ENCODE assay signal across 1 cellular context in genomic region chr19:48618916-48619691, GRCh38.
TF ChIP-seq lines count a peak whose summit lies in the region.

Gene RPL18, minus strand, starts transcription at chr19:48619178. Its CDS starts 35 bp downstream, at chr19:48619143.
Gene SPHK2, plus strand, starts transcription at chr19:48619506. Its CDS starts 1,009 bp downstream, at chr19:48620515.

TF ChIP-seq in GM12878, 131 proteins besides CTCF, POLR2A, EP300 and RAD21 (continued from another document and continues in another):
- peak; percentile 72 for TF ChIP-seq ZNF592 (IDR thresholded peaks at IDR 0.05)
- no peak for TF ChIP-seq BRCA1 (IDR thresholded peaks at IDR 0.05; ENCODE audit: low read depth, low read length)
- TF ChIP-seq BMI1 (IDR thresholded peaks at IDR 0.05; ENCODE audit: borderline replicate concordance): no peak
- TF ChIP-seq SREBF2 (IDR thresholded peaks at IDR 0.05; ENCODE audit: low read length): no peak
- TF ChIP-seq NBN (IDR thresholded peaks at IDR 0.05): peak; percentile 100
- peak; percentile 68; the same call in 1 of the 2 replicates for TF ChIP-seq MAX (IDR thresholded peaks at IDR 0.05; ENCODE audit: low read depth, low read length)
- TF ChIP-seq PBX3 (IDR thresholded peaks at IDR 0.05; ENCODE audit: insufficient replicate concordance, low read depth, low read length): no peak
- TF ChIP-seq ZNF207 (IDR thresholded peaks at IDR 0.05; ENCODE audit: borderline replicate concordance): no peak; the same call in 1 of the 2 replicates
- TF ChIP-seq HSF1 (IDR thresholded peaks at IDR 0.05; ENCODE audit: low read depth, low read length): 0 out of 2 replicates have a peak, but pooled peaks have one; percentile 33
- peak; percentile 75 for TF ChIP-seq HDAC6 (IDR thresholded peaks at IDR 0.05; ENCODE audit: unreplicated experiment)
- no peak for TF ChIP-seq DPF2 (IDR thresholded peaks at IDR 0.05)
- TF ChIP-seq KLF5 (IDR thresholded peaks at IDR 0.05; ENCODE audit: partially characterized antibody): peak; percentile 44
- no peak for TF ChIP-seq MYB (IDR thresholded peaks at IDR 0.05; ENCODE audit: borderline replicate concordance, low read depth, low read length)
- TF ChIP-seq EED (IDR thresholded peaks at IDR 0.05; ENCODE audit: low read depth): 0 out of 2 replicates have a peak, but pooled peaks have one; percentile 14
- TF ChIP-seq BCLAF1 (IDR thresholded peaks at IDR 0.05): no peak
- TF ChIP-seq PAX8 (IDR thresholded peaks at IDR 0.05): no peak
- peak; percentile 81; the same call in 1 of the 2 replicates for TF ChIP-seq CHD2 (IDR thresholded peaks at IDR 0.05; ENCODE audit: borderline replicate concordance, low read depth, low read length)
- no peak for TF ChIP-seq NFIC (IDR thresholded peaks at IDR 0.05; ENCODE audit: low read depth, low read length)
- no peak for TF ChIP-seq CUX1 (IDR thresholded peaks at IDR 0.05; ENCODE audit: insufficient replicate concordance, low read depth, low read length)
- TF ChIP-seq RAD51 (IDR thresholded peaks at IDR 0.05): no peak
- TF ChIP-seq CEBPB (IDR thresholded peaks at IDR 0.05; ENCODE audit: borderline replicate concordance in 1 of 2, low read depth in 2 of 2, low read length in 2 of 2): no peak
- TF ChIP-seq SUZ12 (IDR thresholded peaks at IDR 0.05; ENCODE audit: unreplicated experiment): no peak
- TF ChIP-seq NR2C2 (IDR thresholded peaks at IDR 0.05; ENCODE audit: borderline replicate concordance, control insufficient read depth, insufficient read length, low read depth): no peak
- TF ChIP-seq FOS (IDR thresholded peaks at IDR 0.05; ENCODE audit: borderline replicate concordance, extremely low read depth, insufficient read length): no peak
- peak; percentile 83; the same call in 1 of the 2 replicates for TF ChIP-seq HDGF (IDR thresholded peaks at IDR 0.05)
- TF ChIP-seq RELB (IDR thresholded peaks at IDR 0.05; ENCODE audit: low read depth): peak; percentile 80; the same call in 1 of the 2 replicates
- TF ChIP-seq IKZF1 (conservative IDR thresholded peaks at IDR 0.05): peak; percentile 100
- TF ChIP-seq E2F4 (IDR thresholded peaks at IDR 0.05; ENCODE audit: low read depth, low read length): no peak
- TF ChIP-seq SIX5 (IDR thresholded peaks at IDR 0.05; ENCODE audit: low read depth, low read length, severe bottlenecking): peak; percentile 73
- peak; percentile 48; the same call in 1 of the 2 replicates for TF ChIP-seq ESRRA (IDR thresholded peaks at IDR 0.05; ENCODE audit: low read length)
- no peak; the same call in 1 of the 2 replicates for TF ChIP-seq MTA2 (IDR thresholded peaks at IDR 0.05; ENCODE audit: low read depth)
- peak; percentile 99 for TF ChIP-seq CREB1 (IDR thresholded peaks at IDR 0.05; ENCODE audit: low read depth)
- no peak for TF ChIP-seq SMC3 (IDR thresholded peaks at IDR 0.05; ENCODE audit: borderline replicate concordance, low read length)
- TF ChIP-seq PRDM15 (CRISPR knock-in tag; IDR thresholded peaks at IDR 0.05): no peak
